12 cellular contexts compared by ENCODE assay signal in genomic region chr11:55806248-55806647, GRCh38. TPM values are rescaled to one million over a fixed set of nuclear protein-coding genes. Genes with fewer than 3 reads are reported as not detected.
"Had no signal": no experiment of that assay in that cellular context is flagged by ENCODE, and none has a peak within 500 bp of the region (broad histone marks: within the 10 kb centered on the region; RNA-seq: fewer than 3 reads in every experiment).

No MANE protein-coding gene starts in this region.

- FAIRE-seq: HepG2, HTR-8/SVneo had no signal

- H3K27ac Mint-ChIP-seq: IgD-negative memory B cell had no signal

- H3K4me1 Mint-ChIP-seq: IgD-negative memory B cell had no signal

- ATAC-seq: HepG2 had no signal

- H3K36me3 Mint-ChIP-seq: IgD-negative memory B cell had no signal

- H3K9ac ChIP-seq: KMS-11 had no signal

- H3K27ac ChIP-seq: HL-60, KMS-11 had no signal

- H3K27me3 Mint-ChIP-seq: IgD-negative memory B cell had no signal

- DNase-seq: IMR-90, Karpas-422, Kasumi-1, KBM-7, KG1 had no signal

- H3K4me3 Mint-ChIP-seq: IgD-negative memory B cell had no signal

- H3K4me2 ChIP-seq: KMS-11 had no signal

RNA-seq across cellular contexts. Expression of gene OR5L1, which starts 4.9 kb away (rescaled TPM):
- total RNA-seq: HepG2, HT-29, HT1080, IMR-90 had no signal
- polyA plus RNA-seq: HepG2, IgD-negative memory B cell, IMR-90 had no signal

RNA-seq across cellular contexts. Expression of gene OR5D14, which starts 10.9 kb away (rescaled TPM):
- total RNA-seq: HepG2, HT-29, HT1080, IMR-90 had no signal
- polyA plus RNA-seq: HepG2, IgD-negative memory B cell, IMR-90 had no signal

RNA-seq across cellular contexts. Expression of gene OR5D18, which starts 13.2 kb away (rescaled TPM):
- total RNA-seq: HepG2, HT-29, HT1080, IMR-90 had no signal
- polyA plus RNA-seq: HepG2, IgD-negative memory B cell, IMR-90 had no signal

RNA-seq across cellular contexts. Expression of gene OR5L2, which starts 20.8 kb away (rescaled TPM):
- total RNA-seq: HepG2, HT-29, HT1080, IMR-90 had no signal
- polyA plus RNA-seq: HepG2, IgD-negative memory B cell, IMR-90 had no signal

RNA-seq across cellular contexts. Expression of gene OR5D16, which starts 32.3 kb away (rescaled TPM):
- total RNA-seq: HepG2, HT-29, HT1080, IMR-90 had no signal
- polyA plus RNA-seq: HepG2, IgD-negative memory B cell, IMR-90 had no signal
